ENCODE assay signal across 3 cellular contexts in the genomic region with DNA sequence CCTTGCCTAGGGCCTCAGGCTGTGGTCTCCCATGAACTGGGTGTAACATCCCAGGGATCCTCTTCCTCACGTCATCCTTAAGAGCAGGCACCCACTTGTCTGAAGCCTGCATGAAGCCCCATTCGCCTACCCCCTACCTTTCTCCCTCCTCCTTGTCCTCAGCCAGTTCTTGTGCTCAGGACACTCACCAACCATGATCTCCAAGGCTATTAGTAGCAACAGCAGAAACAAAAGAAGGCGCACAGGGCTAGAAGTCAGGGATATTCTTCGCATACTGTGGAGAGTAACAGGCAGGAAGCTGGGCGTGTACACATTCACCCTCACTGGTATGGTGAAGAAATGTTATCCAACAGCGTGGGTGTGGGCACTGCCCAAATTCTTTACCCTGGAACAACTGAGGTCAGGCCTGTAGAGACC.
TF ChIP-seq lines count a peak whose summit lies in the region.

No MANE protein-coding gene starts in this region.

TF ChIP-seq in SK-N-SH treated with all-trans-retinoic acid at 6 μM for 48 hours, 23 proteins besides CTCF, POLR2A, EP300 and RAD21:
- TF ChIP-seq ISL1 (CRISPR knock-in tag; IDR thresholded peaks at IDR 0.05) = no peak
- TF ChIP-seq ZNF565 (CRISPR knock-in tag; conservative IDR thresholded peaks at IDR 0.05; ENCODE audit: low read depth) = no peak
- TF ChIP-seq, protein P1, sequence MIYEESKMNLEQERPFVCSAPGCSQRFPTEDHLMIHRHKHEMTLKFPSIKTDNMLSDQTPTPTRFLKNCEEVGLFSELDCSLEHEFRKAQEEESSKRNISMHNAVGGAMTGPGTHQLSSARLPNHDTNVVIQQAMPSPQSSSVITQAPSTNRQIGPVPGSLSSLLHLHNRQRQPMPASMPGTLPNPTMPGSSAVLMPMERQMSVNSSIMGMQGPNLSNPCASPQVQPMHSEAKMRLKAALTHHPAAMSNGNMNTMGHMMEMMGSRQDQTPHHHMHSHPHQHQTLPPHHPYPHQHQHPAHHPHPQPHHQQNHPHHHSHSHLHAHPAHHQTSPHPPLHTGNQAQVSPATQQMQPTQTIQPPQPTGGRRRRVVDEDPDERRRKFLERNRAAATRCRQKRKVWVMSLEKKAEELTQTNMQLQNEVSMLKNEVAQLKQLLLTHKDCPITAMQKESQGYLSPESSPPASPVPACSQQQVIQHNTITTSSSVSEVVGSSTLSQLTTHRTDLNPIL (CRISPR knock-in tag; IDR thresholded peaks at IDR 0.05; ENCODE audit: low read depth) = no peak
- TF ChIP-seq, protein P2, sequence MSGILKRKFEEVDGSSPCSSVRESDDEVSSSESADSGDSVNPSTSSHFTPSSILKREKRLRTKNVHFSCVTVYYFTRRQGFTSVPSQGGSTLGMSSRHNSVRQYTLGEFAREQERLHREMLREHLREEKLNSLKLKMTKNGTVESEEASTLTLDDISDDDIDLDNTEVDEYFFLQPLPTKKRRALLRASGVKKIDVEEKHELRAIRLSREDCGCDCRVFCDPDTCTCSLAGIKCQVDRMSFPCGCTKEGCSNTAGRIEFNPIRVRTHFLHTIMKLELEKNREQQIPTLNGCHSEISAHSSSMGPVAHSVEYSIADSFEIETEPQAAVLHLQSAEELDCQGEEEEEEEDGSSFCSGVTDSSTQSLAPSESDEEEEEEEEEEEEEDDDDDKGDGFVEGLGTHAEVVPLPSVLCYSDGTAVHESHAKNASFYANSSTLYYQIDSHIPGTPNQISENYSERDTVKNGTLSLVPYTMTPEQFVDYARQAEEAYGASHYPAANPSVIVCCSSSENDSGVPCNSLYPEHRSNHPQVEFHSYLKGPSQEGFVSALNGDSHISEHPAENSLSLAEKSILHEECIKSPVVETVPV (CRISPR knock-in tag; IDR thresholded peaks at IDR 0.05) = no peak
- no peak for TF ChIP-seq ZFP3 (CRISPR knock-in tag; IDR thresholded peaks at IDR 0.05)
- TF ChIP-seq SNAI2 (CRISPR knock-in tag; IDR thresholded peaks at IDR 0.05) = no peak
- TF ChIP-seq, protein P3, sequence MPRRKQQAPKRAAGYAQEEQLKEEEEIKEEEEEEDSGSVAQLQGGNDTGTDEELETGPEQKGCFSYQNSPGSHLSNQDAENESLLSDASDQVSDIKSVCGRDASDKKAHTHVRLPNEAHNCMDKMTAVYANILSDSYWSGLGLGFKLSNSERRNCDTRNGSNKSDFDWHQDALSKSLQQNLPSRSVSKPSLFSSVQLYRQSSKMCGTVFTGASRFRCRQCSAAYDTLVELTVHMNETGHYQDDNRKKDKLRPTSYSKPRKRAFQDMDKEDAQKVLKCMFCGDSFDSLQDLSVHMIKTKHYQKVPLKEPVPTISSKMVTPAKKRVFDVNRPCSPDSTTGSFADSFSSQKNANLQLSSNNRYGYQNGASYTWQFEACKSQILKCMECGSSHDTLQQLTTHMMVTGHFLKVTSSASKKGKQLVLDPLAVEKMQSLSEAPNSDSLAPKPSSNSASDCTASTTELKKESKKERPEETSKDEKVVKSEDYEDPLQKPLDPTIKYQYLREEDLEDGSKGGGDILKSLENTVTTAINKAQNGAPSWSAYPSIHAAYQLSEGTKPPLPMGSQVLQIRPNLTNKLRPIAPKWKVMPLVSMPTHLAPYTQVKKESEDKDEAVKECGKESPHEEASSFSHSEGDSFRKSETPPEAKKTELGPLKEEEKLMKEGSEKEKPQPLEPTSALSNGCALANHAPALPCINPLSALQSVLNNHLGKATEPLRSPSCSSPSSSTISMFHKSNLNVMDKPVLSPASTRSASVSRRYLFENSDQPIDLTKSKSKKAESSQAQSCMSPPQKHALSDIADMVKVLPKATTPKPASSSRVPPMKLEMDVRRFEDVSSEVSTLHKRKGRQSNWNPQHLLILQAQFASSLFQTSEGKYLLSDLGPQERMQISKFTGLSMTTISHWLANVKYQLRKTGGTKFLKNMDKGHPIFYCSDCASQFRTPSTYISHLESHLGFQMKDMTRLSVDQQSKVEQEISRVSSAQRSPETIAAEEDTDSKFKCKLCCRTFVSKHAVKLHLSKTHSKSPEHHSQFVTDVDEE (CRISPR knock-in tag; IDR thresholded peaks at IDR 0.05) = no peak
- no peak for TF ChIP-seq TOX (CRISPR knock-in tag; IDR thresholded peaks at IDR 0.05; ENCODE audit: borderline replicate concordance)

TF ChIP-seq in SK-N-SH, 30 proteins besides CTCF, POLR2A, EP300 and RAD21:
- no peak for TF ChIP-seq CHD2 (IDR thresholded peaks at IDR 0.05; ENCODE audit: low read length, partially characterized antibody)
- TF ChIP-seq, protein P4, sequence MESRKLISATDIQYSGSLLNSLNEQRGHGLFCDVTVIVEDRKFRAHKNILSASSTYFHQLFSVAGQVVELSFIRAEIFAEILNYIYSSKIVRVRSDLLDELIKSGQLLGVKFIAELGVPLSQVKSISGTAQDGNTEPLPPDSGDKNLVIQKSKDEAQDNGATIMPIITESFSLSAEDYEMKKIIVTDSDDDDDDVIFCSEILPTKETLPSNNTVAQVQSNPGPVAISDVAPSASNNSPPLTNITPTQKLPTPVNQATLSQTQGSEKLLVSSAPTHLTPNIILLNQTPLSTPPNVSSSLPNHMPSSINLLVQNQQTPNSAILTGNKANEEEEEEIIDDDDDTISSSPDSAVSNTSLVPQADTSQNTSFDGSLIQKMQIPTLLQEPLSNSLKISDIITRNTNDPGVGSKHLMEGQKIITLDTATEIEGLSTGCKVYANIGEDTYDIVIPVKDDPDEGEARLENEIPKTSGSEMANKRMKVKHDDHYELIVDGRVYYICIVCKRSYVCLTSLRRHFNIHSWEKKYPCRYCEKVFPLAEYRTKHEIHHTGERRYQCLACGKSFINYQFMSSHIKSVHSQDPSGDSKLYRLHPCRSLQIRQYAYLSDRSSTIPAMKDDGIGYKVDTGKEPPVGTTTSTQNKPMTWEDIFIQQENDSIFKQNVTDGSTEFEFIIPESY (IDR thresholded peaks at IDR 0.05; ENCODE audit: borderline replicate concordance, low read depth) = no peak
- no peak for TF ChIP-seq MEF2A (IDR thresholded peaks at IDR 0.05; ENCODE audit: borderline replicate concordance, low read depth)
- no peak for TF ChIP-seq RCOR1 (IDR thresholded peaks at IDR 0.05; ENCODE audit: low read length)
- TF ChIP-seq YY1 (IDR thresholded peaks at IDR 0.05; ENCODE audit: low read depth) = no peak
- no peak for TF ChIP-seq NFIC (IDR thresholded peaks at IDR 0.05; ENCODE audit: borderline replicate concordance)
- TF ChIP-seq, protein P5, sequence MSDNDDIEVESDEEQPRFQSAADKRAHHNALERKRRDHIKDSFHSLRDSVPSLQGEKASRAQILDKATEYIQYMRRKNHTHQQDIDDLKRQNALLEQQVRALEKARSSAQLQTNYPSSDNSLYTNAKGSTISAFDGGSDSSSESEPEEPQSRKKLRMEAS (IDR thresholded peaks at IDR 0.05; ENCODE audit: low read depth) = no peak
- no peak for TF ChIP-seq NRF1 (IDR thresholded peaks at IDR 0.05; ENCODE audit: low read depth, low read length)
- TF ChIP-seq RFX5 (IDR thresholded peaks at IDR 0.05; ENCODE audit: low read length) = no peak
- no peak for TF ChIP-seq GABPA (IDR thresholded peaks at IDR 0.05; ENCODE audit: low read depth)
- TF ChIP-seq ELF1 (IDR thresholded peaks at IDR 0.05) = no peak
- TF ChIP-seq GATA2 (CRISPR knock-in tag; IDR thresholded peaks at IDR 0.05) = no peak

TF ChIP-seq in K562, 482 proteins besides CTCF, POLR2A, EP300 and RAD21:
- TF ChIP-seq, protein P6, sequence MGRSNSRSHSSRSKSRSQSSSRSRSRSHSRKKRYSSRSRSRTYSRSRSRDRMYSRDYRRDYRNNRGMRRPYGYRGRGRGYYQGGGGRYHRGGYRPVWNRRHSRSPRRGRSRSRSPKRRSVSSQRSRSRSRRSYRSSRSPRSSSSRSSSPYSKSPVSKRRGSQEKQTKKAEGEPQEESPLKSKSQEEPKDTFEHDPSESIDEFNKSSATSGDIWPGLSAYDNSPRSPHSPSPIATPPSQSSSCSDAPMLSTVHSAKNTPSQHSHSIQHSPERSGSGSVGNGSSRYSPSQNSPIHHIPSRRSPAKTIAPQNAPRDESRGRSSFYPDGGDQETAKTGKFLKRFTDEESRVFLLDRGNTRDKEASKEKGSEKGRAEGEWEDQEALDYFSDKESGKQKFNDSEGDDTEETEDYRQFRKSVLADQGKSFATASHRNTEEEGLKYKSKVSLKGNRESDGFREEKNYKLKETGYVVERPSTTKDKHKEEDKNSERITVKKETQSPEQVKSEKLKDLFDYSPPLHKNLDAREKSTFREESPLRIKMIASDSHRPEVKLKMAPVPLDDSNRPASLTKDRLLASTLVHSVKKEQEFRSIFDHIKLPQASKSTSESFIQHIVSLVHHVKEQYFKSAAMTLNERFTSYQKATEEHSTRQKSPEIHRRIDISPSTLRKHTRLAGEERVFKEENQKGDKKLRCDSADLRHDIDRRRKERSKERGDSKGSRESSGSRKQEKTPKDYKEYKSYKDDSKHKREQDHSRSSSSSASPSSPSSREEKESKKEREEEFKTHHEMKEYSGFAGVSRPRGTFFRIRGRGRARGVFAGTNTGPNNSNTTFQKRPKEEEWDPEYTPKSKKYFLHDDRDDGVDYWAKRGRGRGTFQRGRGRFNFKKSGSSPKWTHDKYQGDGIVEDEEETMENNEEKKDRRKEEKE (IDR thresholded peaks at IDR 0.05; ENCODE audit: borderline replicate concordance in 1 of 2, control insufficient read depth in 1 of 2, low read depth in 2 of 2, low read length in 1 of 2) = no peak
- no peak for TF ChIP-seq CC2D1A (IDR thresholded peaks at IDR 0.05)
- TF ChIP-seq BRD4 (IDR thresholded peaks at IDR 0.05) = no peak
- TF ChIP-seq C11orf30 (IDR thresholded peaks at IDR 0.05; ENCODE audit: low read depth) = no peak
- TF ChIP-seq DIDO1 (tag; IDR thresholded peaks at IDR 0.05; ENCODE audit: low read depth) = no peak
- no peak for TF ChIP-seq MTA3 (IDR thresholded peaks at IDR 0.05; ENCODE audit: borderline replicate concordance)
- TF ChIP-seq MECOM (CRISPR knock-in tag; IDR thresholded peaks at IDR 0.05) = no peak
